Comparison of ENCODE assay signal across 8 cellular contexts in genomic region chr11:350055-350722, GRCh38. TPM values are rescaled to one million over a fixed set of nuclear protein-coding genes. Genes with fewer than 3 reads are reported as not detected.
DNase-seq lines count a peak whose midpoint lies in the region; ATAC-seq, FAIRE-seq and TF ChIP-seq lines count a peak whose summit lies in the region.
"Not testable (repeated sequence)": the region's sequence is repeated elsewhere in the genome, so short reads cannot be mapped to it uniquely, and the experiment has no call there.

No MANE protein-coding gene starts in this region.

- DNase-seq in CD4-positive, alpha-beta T cell; GM23338 (ENCODE audit: low spot score); activated B cell treated with CpG ODN at 0.5 μM for 24 hours; GM12878 (ENCODE audit: low read depth, low spot score); immature natural killer cell; natural killer cell treated with Interleukin-12 subunit alpha and Interleukin-12 subunit beta and Interleukin-15 and Interleukin-18, amount 100 ng/mL, for 72 hours (ENCODE audit: low spot score); stimulated activated effector memory CD8-positive, alpha-beta T cell treated with anti-CD3 and anti-CD28 coated beads, Interleukin-12 subunit alpha, Interleukin-12 subunit beta, amount 100 ng/mL, for 72 hours (ENCODE audit: low spot score in 2 of 2): not testable (repeated sequence)

- CTCF ChIA-PET in CD4-positive, alpha-beta T cell (lab: Charles Lee); activated B cell treated with CpG ODN at 0.5 μM for 24 hours (lab: Charles Lee): not testable (repeated sequence)
- CTCF ChIA-PET in GM12878 (lab: Yijun Ruan, JAX), result interaction anchor here (1.4 kb wide), 1 partner anchor 20 kb away, joined by 6 read pairs; no protein-coding TSS in a partner anchor

- POLR2A ChIA-PET in CD4-positive, alpha-beta T cell (lab: Charles Lee), result interaction anchor here (1.4 kb wide), 1 partner anchor 10 kb away, joined by 3 read pairs; no protein-coding TSS in a partner anchor
- POLR2A ChIA-PET in activated B cell treated with CpG ODN at 0.5 μM for 24 hours (lab: Charles Lee), result not testable (repeated sequence)
- POLR2A ChIA-PET in GM12878 (lab: Charles Lee), result interaction anchor here (0.6 to 1.5 kb wide), 4 partner anchors 10 to 38 kb away, joined by 3 to 16 read pairs (median 5); no protein-coding TSS in a partner anchor

- H2AFZ ChIP-seq in GM23338 (peak overlapping the region; percentile 79; the same call in 1 of the 2 replicates), GM12878 (ENCODE audit: control insufficient read depth, low read depth, low read length) (peak overlapping the region; percentile 81)
- not testable (repeated sequence) for H2AFZ ChIP-seq in Loucy (ENCODE audit: low read length)

- not testable (repeated sequence) for H3K36me3 ChIP-seq in GM23338 (ENCODE audit: insufficient read depth); Loucy (ENCODE audit: insufficient read depth, low read length); GM12878 (ENCODE audit: control insufficient read depth in 2 of 2, insufficient read depth in 2 of 2, low read length in 1 of 2)

- H3K4me1 Mint-ChIP-seq in CD4-positive, alpha-beta T cell (ENCODE audit: low read depth), result peaks cover 47% of the 10 kb centered on the region
- H3K4me1 Mint-ChIP-seq in GM23338 (peaks cover 25% of the 10 kb centered on the region), activated B cell treated with CpG ODN at 0.5 μM for 24 hours (peaks cover 34% of the 10 kb centered on the region), immature natural killer cell (peaks cover 64 to 81% of the 10 kb centered on the region in 2 donors)
- peaks cover 37 to 38% of the 10 kb centered on the region in 2 donors for H3K4me1 Mint-ChIP-seq in natural killer cell treated with Interleukin-12 subunit alpha and Interleukin-12 subunit beta and Interleukin-15 and Interleukin-18, amount 100 ng/mL, for 72 hours (ENCODE audit: low read depth in 2 of 2)
- H3K4me1 Mint-ChIP-seq in stimulated activated effector memory CD8-positive, alpha-beta T cell treated with anti-CD3 and anti-CD28 coated beads, Interleukin-12 subunit alpha, Interleukin-12 subunit beta, amount 100 ng/mL, for 72 hours, result peaks cover 46% of the 10 kb centered on the region

- H4K20me1 ChIP-seq in GM23338 (replicated peaks; ENCODE audit: insufficient read depth); Loucy (ENCODE audit: insufficient read depth, low read length, poor library complexity, severe bottlenecking); GM12878 (ENCODE audit: control insufficient read depth, insufficient read depth): not testable (repeated sequence)

- H3K27ac Mint-ChIP-seq in CD4-positive, alpha-beta T cell, result peak overlapping the region; percentile 28
- H3K27ac Mint-ChIP-seq in GM23338, result not testable (repeated sequence)
- H3K27ac Mint-ChIP-seq in activated B cell treated with CpG ODN at 0.5 μM for 24 hours, result peak overlapping the region; percentile 42
- peak overlapping the region; percentile 88 to 99 (median 96) for H3K27ac Mint-ChIP-seq in immature natural killer cell
- peak overlapping the region; percentile 47 to 72 for H3K27ac Mint-ChIP-seq in natural killer cell treated with Interleukin-12 subunit alpha and Interleukin-12 subunit beta and Interleukin-15 and Interleukin-18, amount 100 ng/mL, for 72 hours
- peak overlapping the region; percentile 77 for H3K27ac Mint-ChIP-seq in stimulated activated effector memory CD8-positive, alpha-beta T cell treated with anti-CD3 and anti-CD28 coated beads, Interleukin-12 subunit alpha, Interleukin-12 subunit beta, amount 100 ng/mL, for 72 hours

- RAD21 ChIA-PET in GM12878 (lab: Charles Lee; ENCODE audit: unreplicated experiment), result interaction anchor here (1.0 to 1.5 kb wide), 4 partner anchors 20 to 38 kb away, joined by 3 to 8 read pairs (median 6); no protein-coding TSS in a partner anchor

- TF ChIP-seq POLR2A in GM12878 (IDR thresholded peaks at IDR 0.05; ENCODE audit: low read depth, low read length), result not testable (repeated sequence)

- H3F3A ChIP-seq in GM23338 (replicated peaks; ENCODE audit: low read depth), result peaks cover 15% of the 10 kb centered on the region
- H3F3A ChIP-seq in Loucy (ENCODE audit: low read depth), result peaks cover 26% of the 10 kb centered on the region

- not testable (repeated sequence) for H3K4me2 ChIP-seq in GM23338
- H3K4me2 ChIP-seq in Loucy (ENCODE audit: low read depth, low read length, poor library complexity, severe bottlenecking) (peak overlapping the region; percentile 90), GM12878 (ENCODE audit: control insufficient read depth, insufficient read depth) (peak overlapping the region; percentile 86)

- H3K27ac ChIP-seq in CD4-positive, alpha-beta T cell (ENCODE audit: low read depth, low read length); GM23338 (ENCODE audit: low read depth): not testable (repeated sequence)
- peak overlapping the region; percentile 81 for H3K27ac ChIP-seq in GM12878 (ENCODE audit: control insufficient read depth, insufficient read depth)

- intact Hi-C loops in CD4-positive, alpha-beta T cell (cut with DNase I, micrococcal nuclease), result loop anchor here in 1 of 2 experiments (10.0 kb wide), 1 partner anchor 1415 kb away; the partner anchor contains the start of gene CTSD
- intact Hi-C loops in activated B cell treated with CpG ODN at 0.5 μM for 24 hours (cut with micrococcal nuclease), result not testable (repeated sequence)
- intact Hi-C loops in GM12878 (cut with micrococcal nuclease; ENCODE audit: unreplicated experiment), result loop anchor here (1.0 to 10.0 kb wide), 2 partner anchors 23 to 85 kb away; no protein-coding TSS in a partner anchor

- not testable (repeated sequence) for BruUV-seq in GM12878 (replicated peaks; lab: Mats Ljungman, UMichigan)

- WGBS in GM12878 (ENCODE audit: insufficient coverage, insufficient replicate concordance, low lambda C conversion rate, missing lambda C conversion rate), result 55% methylated on average over 12 of the region's 16 CpGs

- not testable (repeated sequence) for H3K36me3 Mint-ChIP-seq in CD4-positive, alpha-beta T cell (ENCODE audit: low read depth); GM23338 (ENCODE audit: low read depth); activated B cell treated with CpG ODN at 0.5 μM for 24 hours (ENCODE audit: low read depth); immature natural killer cell; natural killer cell treated with Interleukin-12 subunit alpha and Interleukin-12 subunit beta and Interleukin-15 and Interleukin-18, amount 100 ng/mL, for 72 hours; stimulated activated effector memory CD8-positive, alpha-beta T cell treated with anti-CD3 and anti-CD28 coated beads, Interleukin-12 subunit alpha, Interleukin-12 subunit beta, amount 100 ng/mL, for 72 hours

- H3K9ac ChIP-seq in Loucy (ENCODE audit: low read depth, low read length, poor library complexity, severe bottlenecking), result peak overlapping the region; percentile 96
- peak overlapping the region; percentile 39; the same call in 1 of the 2 replicates for H3K9ac ChIP-seq in GM12878 (ENCODE audit: control insufficient read depth, insufficient read depth, low read length)

- TF ChIP-seq RAD21 in GM12878 (IDR thresholded peaks at IDR 0.05; ENCODE audit: insufficient read depth, low read depth, low read length), result not testable (repeated sequence)

- H3K4me1 ChIP-seq in GM23338 (ENCODE audit: insufficient read depth), result peaks cover 21% of the 10 kb centered on the region
- peaks cover 59% of the 10 kb centered on the region for H3K4me1 ChIP-seq in Loucy (ENCODE audit: insufficient read depth, low read length, poor library complexity, severe bottlenecking)
- H3K4me1 ChIP-seq in GM12878 (ENCODE audit: control insufficient read depth, insufficient read depth, low read length), result peaks cover 58% of the 10 kb centered on the region

- H3K9me3 ChIP-seq in CD4-positive, alpha-beta T cell (ENCODE audit: control insufficient read depth, low read length); Loucy (ENCODE audit: insufficient read depth, low read depth, low read length); GM12878 (replicated peaks; ENCODE audit: control insufficient read depth, insufficient read depth, low read length): not testable (repeated sequence)

- H3K27me3 Mint-ChIP-seq in CD4-positive, alpha-beta T cell; activated B cell treated with CpG ODN at 0.5 μM for 24 hours; natural killer cell treated with Interleukin-12 subunit alpha and Interleukin-12 subunit beta and Interleukin-15 and Interleukin-18, amount 100 ng/mL, for 72 hours: not testable (repeated sequence)
- H3K27me3 Mint-ChIP-seq in GM23338 (ENCODE audit: insufficient read depth, low read depth, poor library complexity) (peaks cover 16% of the 10 kb centered on the region), immature natural killer cell (ENCODE audit: low read depth in 3 of 3) (peaks cover 8 to 17% (median 9%) of the 10 kb centered on the region in 3 donors)

- not testable (repeated sequence) for H3K27me3 ChIP-seq in CD4-positive, alpha-beta T cell (ENCODE audit: control insufficient read depth, insufficient read depth, low read length); GM23338 (ENCODE audit: insufficient read depth); Loucy (ENCODE audit: insufficient read depth, low read length, poor library complexity, severe bottlenecking); GM12878 (replicated peaks in 1 of 2; ENCODE audit: control insufficient read depth in 2 of 2, insufficient read depth in 2 of 2, low read length in 1 of 2)

- SMC1A ChIA-PET in GM12878 (lab: Charles Lee; ENCODE audit: uncharacterized antibody, unreplicated experiment), result interaction anchor here (1.6 kb wide), 1 partner anchor 20 kb away, joined by 11 read pairs; no protein-coding TSS in a partner anchor

- not testable (repeated sequence) for FAIRE-seq in GM12878 (lab: Jason Lieb, UNC)

- H3K4me3 Mint-ChIP-seq in CD4-positive, alpha-beta T cell; GM23338; activated B cell treated with CpG ODN at 0.5 μM for 24 hours: not testable (repeated sequence)
- peak overlapping the region; percentile 70 to 83 (median 72) for H3K4me3 Mint-ChIP-seq in immature natural killer cell
- H3K4me3 Mint-ChIP-seq in natural killer cell treated with Interleukin-12 subunit alpha and Interleukin-12 subunit beta and Interleukin-15 and Interleukin-18, amount 100 ng/mL, for 72 hours, result peak overlapping the region; percentile 71
- H3K4me3 Mint-ChIP-seq in stimulated activated effector memory CD8-positive, alpha-beta T cell treated with anti-CD3 and anti-CD28 coated beads, Interleukin-12 subunit alpha, Interleukin-12 subunit beta, amount 100 ng/mL, for 72 hours, result peak overlapping the region; percentile 46

- not testable (repeated sequence) for H3K4me3 ChIP-seq in GM23338, GM12878
- peak overlapping the region; percentile 69 for H3K4me3 ChIP-seq in Loucy (ENCODE audit: low read length, poor library complexity, severe bottlenecking)

- not testable (repeated sequence) for TF ChIP-seq EP300 in GM12878 (IDR thresholded peaks at IDR 0.05; ENCODE audit: borderline replicate concordance in 1 of 2, control insufficient read depth in 1 of 2, low read depth in 2 of 2, low read length in 2 of 2)

- not testable (repeated sequence) for H3K9me2 ChIP-seq in GM23338 (ENCODE audit: insufficient read depth); Loucy (replicated peaks; ENCODE audit: low read depth, low read length)

- not testable (repeated sequence) for ATAC-seq in CD4-positive, alpha-beta T cell (ENCODE audit: poor library complexity); GM23338; activated B cell treated with CpG ODN at 0.5 μM for 24 hours (ENCODE audit: low read depth)
- peak; percentile 12 for ATAC-seq in GM12878
- ATAC-seq in natural killer cell treated with Interleukin-12 subunit alpha and Interleukin-12 subunit beta and Interleukin-15 and Interleukin-18, amount 100 ng/mL, for 72 hours, result peak in 1 of 2 donors; percentile 48
- peak; percentile 5 for ATAC-seq in stimulated activated effector memory CD8-positive, alpha-beta T cell treated with anti-CD3 and anti-CD28 coated beads, Interleukin-12 subunit alpha, Interleukin-12 subunit beta, amount 100 ng/mL, for 72 hours

- not testable (repeated sequence) for TF ChIP-seq CTCF in CD4-positive, alpha-beta T cell (IDR thresholded peaks at IDR 0.05); GM23338 (conservative IDR thresholded peaks at IDR 0.05; ENCODE audit: low read depth in 2 of 2); Loucy (conservative IDR thresholded peaks at IDR 0.05; ENCODE audit: low read length); activated B cell treated with CpG ODN at 0.5 μM for 24 hours (IDR thresholded peaks at IDR 0.05); GM12878 (IDR thresholded peaks at IDR 0.05 in 2 of 3, conservative IDR thresholded peaks at IDR 0.05 in 1 of 3; ENCODE audit: control insufficient read depth in 2 of 3, extremely low read depth in 1 of 3, insufficient read depth in 1 of 3, low read depth in 3 of 3, low read length in 3 of 3)

- in situ Hi-C loops in GM12878 (cut with MboI), result not testable (repeated sequence)

- not testable (repeated sequence) for H3K9me3 Mint-ChIP-seq in CD4-positive, alpha-beta T cell; GM23338; activated B cell treated with CpG ODN at 0.5 μM for 24 hours; immature natural killer cell; natural killer cell treated with Interleukin-12 subunit alpha and Interleukin-12 subunit beta and Interleukin-15 and Interleukin-18, amount 100 ng/mL, for 72 hours; stimulated activated effector memory CD8-positive, alpha-beta T cell treated with anti-CD3 and anti-CD28 coated beads, Interleukin-12 subunit alpha, Interleukin-12 subunit beta, amount 100 ng/mL, for 72 hours

- H3K79me2 ChIP-seq in GM23338 (replicated peaks; ENCODE audit: insufficient read depth); Loucy (ENCODE audit: insufficient read depth, low read length); GM12878 (ENCODE audit: control insufficient read depth, insufficient read depth, low read length): not testable (repeated sequence)

RNA-seq across cellular contexts. Expression of gene B4GALNT4, which starts 19.1 kb away (rescaled TPM):
- total RNA-seq in CD4-positive, alpha-beta T cell, result 1 to 10 TPM; 4.2 to 6.0 TPM
- 55.2 and 92.6 TPM in 2 replicates for total RNA-seq in GM23338 (2014; rRNA removed; shearing (Covaris generic))
- polyA plus RNA-seq in GM23338 (2016; fragmentation: Nextera tagmentation; extraction: Ambion mirVana), result 49.9 and 53.5 TPM in 2 replicates
- not detected in 2 replicates for total RNA-seq in activated B cell treated with CpG ODN at 0.5 μM for 24 hours
- total RNA-seq in GM12878 (2013; cell fraction: nucleolus; rRNA removed), result 0.23 TPM in 1 of 2 replicates, not detected in the other
- 0.06 and 1.4 TPM in 2 replicates for total RNA-seq in GM12878 (2014; rRNA removed)
- total RNA-seq in GM12878 (2014; rRNA removed; fragmentation: Illumina TruSeq; extraction: Trizol), result 0.18 TPM in 1 of 2 replicates, not detected in the other
- 0.29 and 0.74 TPM in 2 replicates for total RNA-seq in GM12878 (2021)
- not detected for polyA plus RNA-seq in GM12878 (2011; ENCODE audit: low read depth)
- not detected in 2 replicates for polyA plus RNA-seq in GM12878 (2011; rRNA removed)
- not detected in 2 replicates for polyA plus RNA-seq in GM12878 (2011; cell fraction: cytosol; rRNA removed)
- polyA plus RNA-seq in GM12878 (2011; cell fraction: nucleus; rRNA removed), result 0.07 TPM in 1 of 2 replicates, not detected in the other
- 0.24 TPM in 1 of 2 replicates, not detected in the other for polyA plus RNA-seq in GM12878 (2012)
- 0.04 TPM in 1 of 2 replicates, not detected in the other for polyA plus RNA-seq in GM12878 (2014; fragmentation: Illumina TruSeq; extraction: Trizol)
- not detected for polyA plus RNA-seq in GM12878 (2014; fragmentation: Nextera tagmentation; extraction: Ambion mirVana)
- polyA plus RNA-seq in GM12878 (2014; rRNA removed), result 0.16 and 0.82 TPM in 2 replicates
- not detected for polyA plus RNA-seq in GM12878 (2016; fragmentation: Nextera tagmentation; extraction: Ambion mirVana)
- not detected in 2 replicates for polyA minus RNA-seq in GM12878 (2011; rRNA and poly(A)+ RNA removed)
- not detected in 2 replicates for polyA minus RNA-seq in GM12878 (2011; cell fraction: cytosol; rRNA and poly(A)+ RNA removed)
- not detected in 2 replicates for polyA minus RNA-seq in GM12878 (2011; cell fraction: nucleus; rRNA and poly(A)+ RNA removed)
- polyA plus RNA-seq in immature natural killer cell, result under 1 TPM in 1 of 3 donors, not detected in 2; 0.53 TPM
- total RNA-seq in natural killer cell treated with Interleukin-12 subunit alpha and Interleukin-12 subunit beta and Interleukin-15 and Interleukin-18, amount 100 ng/mL, for 72 hours, result under 1 TPM in 1 of 2 donors, not detected in 1; 0.50 TPM

RNA-seq across cellular contexts. Expression of gene IFITM3, which starts 29.5 kb away (rescaled TPM):
- 10 to 100 TPM; 15.9 to 20.1 TPM for total RNA-seq in CD4-positive, alpha-beta T cell
- total RNA-seq in GM23338 (2014; rRNA removed; shearing (Covaris generic)), result 72.4 and 82.3 TPM in 2 replicates
- polyA plus RNA-seq in GM23338 (2016; fragmentation: Nextera tagmentation; extraction: Ambion mirVana) (829 and 840 TPM in 2 replicates), GM12878 (2011; rRNA removed) (0.58 and 0.98 TPM in 2 replicates), GM12878 (2014; fragmentation: Illumina TruSeq; extraction: Trizol) (1.5 TPM in 1 of 2 replicates, not detected in the other), GM12878 (2014; fragmentation: Nextera tagmentation; extraction: Ambion mirVana) (1 to 10 TPM; 2.1 to 2.3 TPM), GM12878 (2014; rRNA removed) (0.77 and 1.8 TPM in 2 replicates), GM12878 (2016; fragmentation: Nextera tagmentation; extraction: Ambion mirVana) (1 to 10 TPM; 2.2 to 3.6 TPM), immature natural killer cell (100 to 1,000 TPM; 138 to 675 (median 423) TPM)
- total RNA-seq in activated B cell treated with CpG ODN at 0.5 μM for 24 hours (14.8 and 17.0 TPM in 2 replicates), GM12878 (2014; rRNA removed) (0.33 and 1.3 TPM in 2 replicates), GM12878 (2014; rRNA removed; fragmentation: Illumina TruSeq; extraction: Trizol) (0.54 and 0.88 TPM in 2 replicates), GM12878 (2021) (2.5 and 3.0 TPM in 2 replicates)
- 0.61 TPM in 1 of 2 replicates, not detected in the other for total RNA-seq in GM12878 (2013; cell fraction: nucleolus; rRNA removed)
- polyA plus RNA-seq in GM12878 (2011; ENCODE audit: low read depth), result 2.3 TPM
- polyA plus RNA-seq in GM12878 (2011; cell fraction: cytosol; rRNA removed), result 0.54 and 1.2 TPM in 2 replicates
- polyA plus RNA-seq in GM12878 (2011; cell fraction: nucleus; rRNA removed), result 1.2 and 1.6 TPM in 2 replicates
- polyA plus RNA-seq in GM12878 (2012), result 2.1 and 2.4 TPM in 2 replicates
- not detected in 2 replicates for polyA minus RNA-seq in GM12878 (2011; rRNA and poly(A)+ RNA removed)
- polyA minus RNA-seq in GM12878 (2011; cell fraction: cytosol; rRNA and poly(A)+ RNA removed), result 3.7 and 7.7 TPM in 2 replicates
- polyA minus RNA-seq in GM12878 (2011; cell fraction: nucleus; rRNA and poly(A)+ RNA removed), result 0.97 and 1.3 TPM in 2 replicates
- 10 to 100 TPM; 28.2 to 29.8 TPM for total RNA-seq in natural killer cell treated with Interleukin-12 subunit alpha and Interleukin-12 subunit beta and Interleukin-15 and Interleukin-18, amount 100 ng/mL, for 72 hours

RNA-seq across cellular contexts. Expression of gene IFITM1, which starts 36.3 kb away (rescaled TPM):
- 100 to 1,000 TPM; 286 to 306 TPM for total RNA-seq in CD4-positive, alpha-beta T cell
- total RNA-seq in GM23338 (2014; rRNA removed; shearing (Covaris generic)), result 396 and 409 TPM in 2 replicates
- 1,180 and 1,194 TPM in 2 replicates for polyA plus RNA-seq in GM23338 (2016; fragmentation: Nextera tagmentation; extraction: Ambion mirVana)
- total RNA-seq in activated B cell treated with CpG ODN at 0.5 μM for 24 hours, result 21.2 and 25.3 TPM in 2 replicates
- total RNA-seq in GM12878 (2013; cell fraction: nucleolus; rRNA removed), result 166 and 177 TPM in 2 replicates
- 543 and 574 TPM in 2 replicates for total RNA-seq in GM12878 (2014; rRNA removed)
- total RNA-seq in GM12878 (2014; rRNA removed; fragmentation: Illumina TruSeq; extraction: Trizol), result 485 and 549 TPM in 2 replicates
- 396 and 453 TPM in 2 replicates for total RNA-seq in GM12878 (2021)
- 839 TPM for polyA plus RNA-seq in GM12878 (2011; ENCODE audit: low read depth)
- polyA plus RNA-seq in GM12878 (2011; rRNA removed), result 240 and 671 TPM in 2 replicates
- 1,141 and 1,225 TPM in 2 replicates for polyA plus RNA-seq in GM12878 (2011; cell fraction: cytosol; rRNA removed)
- polyA plus RNA-seq in GM12878 (2011; cell fraction: nucleus; rRNA removed), result 403 and 488 TPM in 2 replicates
- 758 and 904 TPM in 2 replicates for polyA plus RNA-seq in GM12878 (2012)
- polyA plus RNA-seq in GM12878 (2014; fragmentation: Illumina TruSeq; extraction: Trizol), result 491 and 1,007 TPM in 2 replicates
- 1,000 to 10,000 TPM; 1,771 to 2,788 TPM for polyA plus RNA-seq in GM12878 (2014; fragmentation: Nextera tagmentation; extraction: Ambion mirVana)
- 864 and 887 TPM in 2 replicates for polyA plus RNA-seq in GM12878 (2014; rRNA removed)
- 100 to 1,000 TPM; 456 to 479 TPM for polyA plus RNA-seq in GM12878 (2016; fragmentation: Nextera tagmentation; extraction: Ambion mirVana)
- polyA minus RNA-seq in GM12878 (2011; rRNA and poly(A)+ RNA removed), result 804 and 1,098 TPM in 2 replicates
- polyA minus RNA-seq in GM12878 (2011; cell fraction: cytosol; rRNA and poly(A)+ RNA removed), result 178 and 190 TPM in 2 replicates
- 183 and 217 TPM in 2 replicates for polyA minus RNA-seq in GM12878 (2011; cell fraction: nucleus; rRNA and poly(A)+ RNA removed)
- polyA plus RNA-seq in immature natural killer cell, result 1,000 to 10,000 TPM; 2,792 to 4,533 (median 3,562) TPM
- total RNA-seq in natural killer cell treated with Interleukin-12 subunit alpha and Interleukin-12 subunit beta and Interleukin-15 and Interleukin-18, amount 100 ng/mL, for 72 hours, result 10 to 100 TPM; 58.1 to 71.0 TPM

RNA-seq across cellular contexts. Expression of gene IFITM2, which starts 42.6 kb away (rescaled TPM):
- 100 to 1,000 TPM; 364 to 383 TPM for total RNA-seq in CD4-positive, alpha-beta T cell
- total RNA-seq in GM23338 (2014; rRNA removed; shearing (Covaris generic)), result 57.3 and 91.2 TPM in 2 replicates
- polyA plus RNA-seq in GM23338 (2016; fragmentation: Nextera tagmentation; extraction: Ambion mirVana), result 857 and 906 TPM in 2 replicates
- total RNA-seq in activated B cell treated with CpG ODN at 0.5 μM for 24 hours, result 112 and 125 TPM in 2 replicates
- 32.0 and 32.3 TPM in 2 replicates for total RNA-seq in GM12878 (2013; cell fraction: nucleolus; rRNA removed)
- 267 and 271 TPM in 2 replicates for total RNA-seq in GM12878 (2014; rRNA removed)
- 295 and 327 TPM in 2 replicates for total RNA-seq in GM12878 (2014; rRNA removed; fragmentation: Illumina TruSeq; extraction: Trizol)
- total RNA-seq in GM12878 (2021), result 676 and 768 TPM in 2 replicates
- 582 TPM for polyA plus RNA-seq in GM12878 (2011; ENCODE audit: low read depth)
- polyA plus RNA-seq in GM12878 (2011; rRNA removed), result 116 and 205 TPM in 2 replicates
- 159 and 247 TPM in 2 replicates for polyA plus RNA-seq in GM12878 (2011; cell fraction: cytosol; rRNA removed)
- 40.7 and 48.7 TPM in 2 replicates for polyA plus RNA-seq in GM12878 (2011; cell fraction: nucleus; rRNA removed)
- polyA plus RNA-seq in GM12878 (2012), result 605 and 961 TPM in 2 replicates
- 422 and 741 TPM in 2 replicates for polyA plus RNA-seq in GM12878 (2014; fragmentation: Illumina TruSeq; extraction: Trizol)
- polyA plus RNA-seq in GM12878 (2014; fragmentation: Nextera tagmentation; extraction: Ambion mirVana), result 1,000 to 10,000 TPM; 2,669 to 3,672 TPM
- polyA plus RNA-seq in GM12878 (2014; rRNA removed), result 611 and 755 TPM in 2 replicates
- polyA plus RNA-seq in GM12878 (2016; fragmentation: Nextera tagmentation; extraction: Ambion mirVana), result 100 to 1,000 TPM; 707 to 829 TPM
- 67.7 and 77.6 TPM in 2 replicates for polyA minus RNA-seq in GM12878 (2011; rRNA and poly(A)+ RNA removed)
- 83.9 and 93.5 TPM in 2 replicates for polyA minus RNA-seq in GM12878 (2011; cell fraction: cytosol; rRNA and poly(A)+ RNA removed)
- polyA minus RNA-seq in GM12878 (2011; cell fraction: nucleus; rRNA and poly(A)+ RNA removed), result 31.3 and 51.8 TPM in 2 replicates
- 1,000 to 10,000 TPM; 4,348 to 7,867 (median 6,958) TPM for polyA plus RNA-seq in immature natural killer cell
- 100 to 1,000 TPM in 1 of 2 donors, 10 to 100 TPM in 1; 87.9 to 171 TPM for total RNA-seq in natural killer cell treated with Interleukin-12 subunit alpha and Interleukin-12 subunit beta and Interleukin-15 and Interleukin-18, amount 100 ng/mL, for 72 hours

RNA-seq across cellular contexts. Expression of gene PKP3, which starts 43.8 kb away (rescaled TPM):
- under 1 TPM in 1 of 2 experiments, not detected in 1; 0.60 TPM for total RNA-seq in CD4-positive, alpha-beta T cell
- total RNA-seq in GM23338 (2014; rRNA removed; shearing (Covaris generic)), result 18.7 and 23.0 TPM in 2 replicates
- 6.1 and 7.2 TPM in 2 replicates for polyA plus RNA-seq in GM23338 (2016; fragmentation: Nextera tagmentation; extraction: Ambion mirVana)
- total RNA-seq in activated B cell treated with CpG ODN at 0.5 μM for 24 hours, result 0.18 TPM in 1 of 2 replicates, not detected in the other
- not detected in 2 replicates for total RNA-seq in GM12878 (2013; cell fraction: nucleolus; rRNA removed)
- total RNA-seq in GM12878 (2014; rRNA removed), result not detected in 2 replicates
- total RNA-seq in GM12878 (2014; rRNA removed; fragmentation: Illumina TruSeq; extraction: Trizol), result not detected in 2 replicates
- 0.37 and 0.90 TPM in 2 replicates for total RNA-seq in GM12878 (2021)
- polyA plus RNA-seq in GM12878 (2011; ENCODE audit: low read depth), result not detected
- not detected in 2 replicates for polyA plus RNA-seq in GM12878 (2011; rRNA removed)
- 0.05 TPM in 1 of 2 replicates, not detected in the other for polyA plus RNA-seq in GM12878 (2011; cell fraction: cytosol; rRNA removed)
- polyA plus RNA-seq in GM12878 (2011; cell fraction: nucleus; rRNA removed), result 0.09 and 0.34 TPM in 2 replicates
- not detected in 2 replicates for polyA plus RNA-seq in GM12878 (2012)
- polyA plus RNA-seq in GM12878 (2014; fragmentation: Illumina TruSeq; extraction: Trizol), result not detected in 2 replicates
- not detected for polyA plus RNA-seq in GM12878 (2014; fragmentation: Nextera tagmentation; extraction: Ambion mirVana)
- 0.23 and 0.45 TPM in 2 replicates for polyA plus RNA-seq in GM12878 (2014; rRNA removed)
- not detected for polyA plus RNA-seq in GM12878 (2016; fragmentation: Nextera tagmentation; extraction: Ambion mirVana)
- polyA minus RNA-seq in GM12878 (2011; rRNA and poly(A)+ RNA removed), result not detected in 2 replicates
- polyA minus RNA-seq in GM12878 (2011; cell fraction: cytosol; rRNA and poly(A)+ RNA removed), result 1.5 and 2.1 TPM in 2 replicates
- polyA minus RNA-seq in GM12878 (2011; cell fraction: nucleus; rRNA and poly(A)+ RNA removed), result 0.12 and 1.2 TPM in 2 replicates
- under 1 TPM in 1 of 3 donors, not detected in 2; 0.36 TPM for polyA plus RNA-seq in immature natural killer cell
- not detected for total RNA-seq in natural killer cell treated with Interleukin-12 subunit alpha and Interleukin-12 subunit beta and Interleukin-15 and Interleukin-18, amount 100 ng/mL, for 72 hours
